18 cellular contexts compared by ENCODE assay signal in the genomic region with DNA sequence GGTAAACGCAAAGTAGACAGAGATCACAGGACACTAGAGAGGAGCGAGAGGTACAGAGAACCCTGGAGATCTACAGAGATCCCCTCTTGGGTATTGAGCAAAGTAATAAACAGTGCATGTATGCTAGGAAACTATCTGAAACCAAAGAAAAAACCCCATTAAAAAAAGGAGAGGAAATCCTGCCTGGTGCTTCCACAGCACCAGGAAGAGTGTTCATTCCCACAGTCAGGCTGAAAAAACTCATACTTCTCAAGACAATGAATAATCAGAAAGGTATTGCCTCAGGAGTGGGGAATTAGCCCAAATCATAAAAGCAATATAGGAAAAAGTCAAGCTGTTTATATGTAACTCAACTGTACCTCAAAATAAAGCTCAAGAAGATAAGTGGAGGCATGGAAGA.
"Had no signal": no experiment of that assay in that cellular context is flagged by ENCODE, and none has a peak within 500 bp of the region (broad histone marks: within the 10 kb centered on the region; RNA-seq: fewer than 3 reads in every experiment).

No MANE protein-coding gene starts in this region.

- H3K4me1 Mint-ChIP-seq: memory B cell; stimulated activated naive B cell treated with anti-CD40 and anti-IgM and Interleukin-4, amounts not matched to agents 10 μg/mL and 1 μg/mL and 100 μg/mL, for 72 hours had no signal

- H3K4me3 Mint-ChIP-seq: activated T-cell treated with anti-CD3 and anti-CD28 coated beads, Interleukin-2, amount 50 U/mL, for 4 hours; effector memory CD8-positive, alpha-beta T cell; memory B cell; naive thymus-derived CD4-positive, alpha-beta T cell; stimulated activated naive B cell treated with anti-CD40 and anti-IgM and Interleukin-4, amounts not matched to agents 10 μg/mL and 1 μg/mL and 100 μg/mL, for 72 hours had no signal

- H3K9me3 ChIP-seq: ascending aorta, left ventricle myocardium inferior, sigmoid colon, upper lobe of right lung had no signal

- H3K4me1 ChIP-seq: ascending aorta, left ventricle myocardium inferior, parathyroid adenoma, sigmoid colon, upper lobe of right lung had no signal

- H3K27me3 ChIP-seq: ascending aorta, sigmoid colon, upper lobe of right lung had no signal

- H3K9me3 Mint-ChIP-seq: activated T-cell treated with anti-CD3 and anti-CD28 coated beads, Interleukin-2, amount 50 U/mL, for 4 hours; effector memory CD8-positive, alpha-beta T cell; memory B cell; naive thymus-derived CD4-positive, alpha-beta T cell; stimulated activated naive B cell treated with anti-CD40 and anti-IgM and Interleukin-4, amounts not matched to agents 10 μg/mL and 1 μg/mL and 100 μg/mL, for 72 hours had no signal

- H3K27ac ChIP-seq: ascending aorta, left ventricle myocardium inferior, parathyroid adenoma, sigmoid colon, upper lobe of right lung, VCaP had no signal

- ATAC-seq: activated T-cell treated with anti-CD3 and anti-CD28 coated beads, Interleukin-2, amount 50 U/mL, for 4 hours; effector memory CD8-positive, alpha-beta T cell; naive thymus-derived CD4-positive, alpha-beta T cell; stimulated activated naive B cell treated with anti-CD40 and anti-IgM and Interleukin-4, amounts not matched to agents 10 μg/mL and 1 μg/mL and 100 μg/mL, for 72 hours; upper lobe of right lung had no signal

- DNase-seq: activated CD4-positive, alpha-beta T cell treated with anti-CD3 and anti-CD28 coated beads, Interleukin-2, amount 50 U/mL, for 1 hour; activated CD4-positive, CD25-positive, alpha-beta regulatory T cell treated with anti-CD3 and anti-CD28 coated beads, Interleukin-2, amount 50 U/mL, for 72 hours; activated CD8-positive, alpha-beta memory T cell treated with anti-CD3 and anti-CD28 coated beads, Interleukin-2, amount 50 U/mL, for 4 hours; activated effector memory CD4-positive, alpha-beta T cell treated with Interleukin-2 at 50 U/mL for 16 hours; activated naive CD4-positive, alpha-beta T cell treated with anti-CD3 and anti-CD28 coated beads, Interleukin-2, amount 50 U/mL, for 16 hours; activated T-cell treated with anti-CD3 and anti-CD28 coated beads, Interleukin-2, amount 50 U/mL, for 4 hours; effector memory CD8-positive, alpha-beta T cell; head of caudate nucleus; kidney; left ventricle myocardium inferior; naive thymus-derived CD4-positive, alpha-beta T cell; sigmoid colon; stimulated activated naive B cell treated with anti-CD40 and anti-IgM and Interleukin-4, amounts not matched to agents 10 μg/mL and 1 μg/mL and 100 μg/mL, for 72 hours; upper lobe of right lung had no signal

- H3K4me3 ChIP-seq: ascending aorta, left ventricle myocardium inferior, sigmoid colon, upper lobe of right lung had no signal

- H3K27me3 Mint-ChIP-seq: effector memory CD8-positive, alpha-beta T cell; memory B cell; naive thymus-derived CD4-positive, alpha-beta T cell; stimulated activated naive B cell treated with anti-CD40 and anti-IgM and Interleukin-4, amounts not matched to agents 10 μg/mL and 1 μg/mL and 100 μg/mL, for 72 hours had no signal

- H3K27ac Mint-ChIP-seq: effector memory CD8-positive, alpha-beta T cell; memory B cell; stimulated activated naive B cell treated with anti-CD40 and anti-IgM and Interleukin-4, amounts not matched to agents 10 μg/mL and 1 μg/mL and 100 μg/mL, for 72 hours had no signal
